8 cellular contexts compared by ENCODE assay signal in the genomic region with DNA sequence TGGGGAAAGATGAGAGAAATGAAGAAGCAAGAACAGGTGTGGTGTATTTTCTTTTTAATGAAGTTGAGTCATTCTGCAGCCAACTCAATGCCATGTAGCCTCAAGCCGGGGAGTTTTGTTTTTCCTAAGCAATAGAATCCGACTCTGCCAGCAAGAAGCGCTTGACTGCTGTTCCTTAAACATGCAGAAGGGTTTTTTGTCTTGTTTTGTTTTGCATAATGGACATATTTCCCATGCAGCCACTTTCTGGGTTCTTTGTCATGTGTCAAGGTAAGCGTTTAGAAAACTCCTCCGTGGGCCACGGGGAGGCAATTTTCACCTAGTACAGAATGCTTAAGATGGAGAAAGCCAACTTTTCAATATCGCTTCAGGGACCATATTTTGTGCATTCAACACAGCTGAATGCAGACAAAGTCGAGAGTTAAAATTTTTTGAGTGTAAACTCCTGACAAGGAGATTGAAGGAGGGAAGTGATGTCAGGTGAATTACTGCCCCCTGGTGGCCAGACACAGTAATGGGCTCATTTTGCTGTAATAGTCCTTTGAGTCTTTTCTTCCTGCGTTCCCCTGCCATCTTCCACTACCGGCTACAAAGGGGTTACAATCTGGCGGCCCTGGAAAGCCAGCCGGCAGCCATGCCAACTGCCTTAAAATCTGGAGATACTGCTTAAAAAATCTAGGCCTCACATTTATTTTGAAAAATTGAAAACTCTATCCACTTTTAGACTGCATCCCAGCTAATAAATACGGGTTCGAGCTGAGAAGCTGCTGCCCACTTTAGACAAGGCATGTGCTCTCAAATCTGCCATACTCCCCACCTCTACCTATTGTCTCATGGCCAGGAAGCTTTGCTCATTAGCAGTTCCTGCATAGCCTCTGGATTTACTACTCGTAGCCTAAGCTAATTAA. TPM values are rescaled to one million over a fixed set of nuclear protein-coding genes. Genes with fewer than 3 reads are reported as not detected.
A peak's percentile ranks its signal among the peaks of the same experiment; 100 is the strongest.
DNase-seq lines count a peak whose midpoint lies in the region; ATAC-seq and TF ChIP-seq lines count a peak whose summit lies in the region.

No MANE protein-coding gene starts in this region.

- DNase-seq in CD1c-positive myeloid dendritic cell (ENCODE audit: extremely low spot score) = peak; percentile 82
- peak; percentile 93 for DNase-seq in GM23338 (ENCODE audit: low spot score)
- peak; percentile 68 for DNase-seq in NCI-H2196 (lab: John Stamatoyannopoulos, UW; ENCODE audit: unreplicated experiment)
- DNase-seq in activated CD4-positive, alpha-beta T cell treated with anti-CD3 and anti-CD28 coated beads for 36 hours = peak; percentile 88
- peak; percentile 83 for DNase-seq in choroid plexus epithelial cell (ENCODE audit: low read depth)
- DNase-seq in lower leg skin (ENCODE audit: low spot score in 2 of 2) = peak; percentile 64 to 94
- DNase-seq in stimulated activated CD4-positive, alpha-beta T cell treated with anti-CD3 and anti-CD28 coated beads, TNF-alpha, amount 100 ng/mL, for 24 hours (ENCODE audit: low read depth in 3 of 3) = peak; percentile 48 to 71 (median 62)

- H3K27ac Mint-ChIP-seq in GM23338 = peak overlapping the region; percentile 60
- no peak overlapping the region for H3K27ac Mint-ChIP-seq in activated CD4-positive, alpha-beta T cell treated with anti-CD3 and anti-CD28 coated beads for 36 hours

- H3K27me3 ChIP-seq in GM23338 (ENCODE audit: insufficient read depth) = no peaks in the 10 kb centered on the region

- H3K9me3 Mint-ChIP-seq in GM23338 = peaks cover 18% of the 10 kb centered on the region
- no peaks in the 10 kb centered on the region for H3K9me3 Mint-ChIP-seq in activated CD4-positive, alpha-beta T cell treated with anti-CD3 and anti-CD28 coated beads for 36 hours (ENCODE audit: low read depth)

- no peaks in the 10 kb centered on the region for H4K20me1 ChIP-seq in GM23338 (replicated peaks; ENCODE audit: insufficient read depth)

- H3K4me1 ChIP-seq in GM23338 (ENCODE audit: insufficient read depth) = peaks cover 17% of the 10 kb centered on the region; the same call in 1 of the 2 replicates

- H3K36me3 ChIP-seq in GM23338 (ENCODE audit: insufficient read depth) = no peaks in the 10 kb centered on the region

- H3K27me3 Mint-ChIP-seq in GM23338 (ENCODE audit: insufficient read depth, low read depth, poor library complexity) = peaks cover 19% of the 10 kb centered on the region
- no peaks in the 10 kb centered on the region for H3K27me3 Mint-ChIP-seq in activated CD4-positive, alpha-beta T cell treated with anti-CD3 and anti-CD28 coated beads for 36 hours

- peaks cover 3% of the 10 kb centered on the region; the same call in 2 of the 3 replicates for H3K36me3 Mint-ChIP-seq in GM23338 (ENCODE audit: low read depth)
- H3K36me3 Mint-ChIP-seq in activated CD4-positive, alpha-beta T cell treated with anti-CD3 and anti-CD28 coated beads for 36 hours (ENCODE audit: low read depth) = no peaks in the 10 kb centered on the region

- CTCF ChIA-PET in activated CD4-positive, alpha-beta T cell treated with anti-CD3 and anti-CD28 coated beads for 36 hours (lab: Charles Lee) = interaction anchor here (0.6 to 2.5 kb wide), 24 partner anchors 9 to 1211 kb away, joined by 3 to 17 read pairs (median 4); no protein-coding TSS in a partner anchor

- H3K4me1 Mint-ChIP-seq in GM23338 = peaks cover 17% of the 10 kb centered on the region
- H3K4me1 Mint-ChIP-seq in activated CD4-positive, alpha-beta T cell treated with anti-CD3 and anti-CD28 coated beads for 36 hours = peaks cover 30% of the 10 kb centered on the region

- peak; percentile 88 to 89 for TF ChIP-seq CTCF in GM23338 (conservative IDR thresholded peaks at IDR 0.05; ENCODE audit: low read depth in 2 of 2)
- TF ChIP-seq CTCF in choroid plexus epithelial cell (conservative IDR thresholded peaks at IDR 0.05; ENCODE audit: low read depth, low read length) = peak; percentile 86
- TF ChIP-seq CTCF in lower leg skin (IDR thresholded peaks at IDR 0.05) = peak in 1 of 3 donors; percentile 88

- H3K9me2 ChIP-seq in GM23338 (ENCODE audit: insufficient read depth) = no peaks in the 10 kb centered on the region

- H2AFZ ChIP-seq in GM23338 = peak overlapping the region; percentile 87

- no peak overlapping the region; the same call in 2 of the 3 replicates for H3K4me3 Mint-ChIP-seq in GM23338
- H3K4me3 Mint-ChIP-seq in activated CD4-positive, alpha-beta T cell treated with anti-CD3 and anti-CD28 coated beads for 36 hours = no peak overlapping the region

- intact Hi-C loops in activated CD4-positive, alpha-beta T cell treated with anti-CD3 and anti-CD28 coated beads for 36 hours (cut with DNase I, micrococcal nuclease) = loop anchor here (1.0 to 10.0 kb wide), 9 partner anchors 55 to 1200 kb away; partner anchors contain the start of genes FAM222A (in 1 of the 2), MMAB (in 1 of the 2) and MVK (in 1 of the 2)
- intact Hi-C loops in lower leg skin (cut with DNase I; ENCODE audit: low total_unique reads) = no loop called here

- peak overlapping the region; percentile 66; the same call in 1 of the 2 replicates for H3K4me2 ChIP-seq in GM23338

- no peaks in the 10 kb centered on the region for H3K79me2 ChIP-seq in GM23338 (replicated peaks; ENCODE audit: insufficient read depth)

- peaks cover 8% of the 10 kb centered on the region; the same call in 1 of the 2 replicates for H3F3A ChIP-seq in GM23338 (replicated peaks; ENCODE audit: low read depth)

- ATAC-seq in GM23338 (peak; percentile 8), HG02763 (IDR thresholded peaks at IDR 0.05; ENCODE audit: unreplicated experiment) (no peak)
- no peak for ATAC-seq in activated CD4-positive, alpha-beta T cell treated with anti-CD3 and anti-CD28 coated beads for 36 hours

- POLR2A ChIA-PET in activated CD4-positive, alpha-beta T cell treated with anti-CD3 and anti-CD28 coated beads for 36 hours (lab: Charles Lee) = no interaction called here

- H3K27ac ChIP-seq in GM23338 (ENCODE audit: low read depth) = no peak overlapping the region

- 22 to 25% methylated on average over 15 of the region's 15 CpGs for WGBS in lower leg skin, 2 donors

- no peak for TF ChIP-seq POLR2A in lower leg skin (IDR thresholded peaks at IDR 0.05)

- H3K4me3 ChIP-seq in GM23338 = peak overlapping the region; percentile 31; the same call in 1 of the 2 replicates
- H3K4me3 ChIP-seq in choroid plexus epithelial cell (ENCODE audit: low read depth, low read length) = no peak overlapping the region
- no peak overlapping the region for H3K4me3 ChIP-seq in lower leg skin (ENCODE audit: low read depth, poor library complexity, severe bottlenecking)

TF ChIP-seq in GM23338, 12 proteins besides CTCF, POLR2A, EP300 and RAD21 (continues in another document):
- no peak for TF ChIP-seq STAT1 (IDR thresholded peaks at IDR 0.05; ENCODE audit: unreplicated experiment)
- no peak for TF ChIP-seq ZNF331 (CRISPR knock-in tag; IDR thresholded peaks at IDR 0.05; ENCODE audit: low read depth)
- TF ChIP-seq JUNB (IDR thresholded peaks at IDR 0.05; ENCODE audit: unreplicated experiment) = no peak
- TF ChIP-seq EZH2phosphoT487 (IDR thresholded peaks at IDR 0.05; ENCODE audit: unreplicated experiment) = no peak
- TF ChIP-seq ETS1 (IDR thresholded peaks at IDR 0.05) = no peak
- TF ChIP-seq CREB1 (CRISPR knock-in tag; IDR thresholded peaks at IDR 0.05; ENCODE audit: low read depth) = no peak
- TF ChIP-seq POLR2AphosphoS5 (IDR thresholded peaks at IDR 0.05; ENCODE audit: low read depth) = no peak

RNA-seq across cellular contexts. Expression of gene FICD, which starts 3.2 kb away (rescaled TPM):
- total RNA-seq in GM23338 (2014; rRNA removed; shearing (Covaris generic)) = 4.9 and 6.0 TPM in 2 replicates
- 5.3 and 7.6 TPM in 2 replicates for polyA plus RNA-seq in GM23338 (2016; fragmentation: Nextera tagmentation; extraction: Ambion mirVana)
- 1 to 10 TPM; 3.5 to 4.5 TPM for total RNA-seq in activated CD4-positive, alpha-beta T cell treated with anti-CD3 and anti-CD28 coated beads for 36 hours
- 1 to 10 TPM; 1.8 to 5.2 (median 3.6) TPM for total RNA-seq in lower leg skin

RNA-seq across cellular contexts. Expression of gene SART3, which starts 49.1 kb away (rescaled TPM):
- 112 and 123 TPM in 2 replicates for total RNA-seq in GM23338 (2014; rRNA removed; shearing (Covaris generic))
- 49.7 and 49.8 TPM in 2 replicates for polyA plus RNA-seq in GM23338 (2016; fragmentation: Nextera tagmentation; extraction: Ambion mirVana)
- 10 to 100 TPM; 69.3 to 87.1 TPM for total RNA-seq in activated CD4-positive, alpha-beta T cell treated with anti-CD3 and anti-CD28 coated beads for 36 hours
- 10 to 100 TPM; 48.4 to 77.4 (median 72.1) TPM for total RNA-seq in lower leg skin

RNA-seq across cellular contexts. Expression of gene ISCU, which starts 50.5 kb away (rescaled TPM):
- total RNA-seq in GM23338 (2014; rRNA removed; shearing (Covaris generic)) = 88.0 and 123 TPM in 2 replicates
- polyA plus RNA-seq in GM23338 (2016; fragmentation: Nextera tagmentation; extraction: Ambion mirVana) = 110 and 129 TPM in 2 replicates
- 10 to 100 TPM; 67.3 to 83.8 TPM for total RNA-seq in activated CD4-positive, alpha-beta T cell treated with anti-CD3 and anti-CD28 coated beads for 36 hours
- total RNA-seq in lower leg skin = 100 to 1,000 TPM in 3 of 4 donors, 10 to 100 TPM in 1; 94.7 to 175 (median 137) TPM
